9 cellular contexts compared by ENCODE assay signal in the genomic region with DNA sequence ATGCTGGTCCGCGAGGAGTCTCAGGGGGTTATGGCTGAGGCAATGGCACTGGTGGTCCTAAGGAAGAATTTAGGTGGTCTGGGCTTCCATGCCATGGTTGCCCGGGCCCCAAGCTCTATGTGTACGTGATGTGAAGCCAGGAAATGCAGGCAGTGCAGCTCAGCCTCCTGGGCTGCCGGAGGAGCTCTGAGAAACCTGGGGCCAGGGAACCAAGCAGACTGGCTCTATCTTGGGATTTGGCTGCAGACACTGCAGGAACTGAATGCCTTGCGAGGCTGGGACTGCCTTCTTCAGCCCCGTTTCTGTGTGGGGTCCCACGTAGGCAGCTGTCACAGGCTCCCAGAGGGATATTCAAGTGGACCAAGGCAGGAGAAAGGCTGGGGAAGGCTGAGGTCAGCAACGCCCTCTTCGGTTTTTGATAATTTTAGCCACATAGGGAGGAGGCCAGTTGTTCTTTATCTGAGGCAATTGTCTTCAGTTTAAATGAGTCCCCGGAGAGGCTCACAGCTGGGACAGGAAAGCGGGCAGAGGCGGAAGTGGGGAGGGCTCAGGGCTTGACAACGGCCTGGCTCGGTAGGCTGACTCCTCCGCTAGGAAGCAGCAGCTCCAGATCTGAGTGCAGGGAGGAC.
DNase-seq lines count a peak whose midpoint lies in the region; ATAC-seq lines count a peak whose summit lies in the region.
"Had no signal": no experiment of that assay in that cellular context is flagged by ENCODE, and none has a peak within 500 bp of the region (broad histone marks: within the 10 kb centered on the region; RNA-seq: fewer than 3 reads in every experiment).

No MANE protein-coding gene starts in this region.

- H3K36me3 Mint-ChIP-seq in activated CD8-positive, alpha-beta T cell treated with anti-CD3 and anti-CD28 coated beads, Interleukin-2, amount 10 ng/mL, durations not matched to agents 7 days and 5 days (ENCODE audit: low read depth) = no peaks in the 10 kb centered on the region

- peaks cover 0 to 12% of the 10 kb centered on the region in 2 donors for H3K4me1 ChIP-seq in esophagus (ENCODE audit: control insufficient read depth in 2 of 2, insufficient read depth in 2 of 2, low read length in 1 of 2)

- no peak overlapping the region for H3K4me3 Mint-ChIP-seq in activated CD8-positive, alpha-beta T cell treated with anti-CD3 and anti-CD28 coated beads, Interleukin-2, amount 10 ng/mL, durations not matched to agents 7 days and 5 days

- peaks cover 3% of the 10 kb centered on the region for H3K27me3 Mint-ChIP-seq in activated CD8-positive, alpha-beta T cell treated with anti-CD3 and anti-CD28 coated beads, Interleukin-2, amount 10 ng/mL, durations not matched to agents 7 days and 5 days (ENCODE audit: low read depth)

- H3K27ac ChIP-seq in esophagus (ENCODE audit: low read depth in 2 of 2, low read length in 1 of 2) = peak overlapping the region; percentile 27 to 74
- H3K27ac ChIP-seq: 22Rv1 had no signal

- no peaks in the 10 kb centered on the region for H3K27me3 ChIP-seq in esophagus (ENCODE audit: control insufficient read depth in 1 of 2, insufficient read depth in 2 of 2, low read length in 2 of 2)

- DNase-seq in NCI-H146 (lab: John Stamatoyannopoulos, UW) (peak; percentile 11), NCI-H146 treated with DMSO at 0.1 percent for 48 hours (lab: John Stamatoyannopoulos, UW; ENCODE audit: unreplicated experiment) (no peak), posterior vena cava (ENCODE audit: low spot score) (peak; percentile 60), SHP77 treated with DMSO at 0.1 percent for 48 hours (lab: John Stamatoyannopoulos, UW) (no peak), HT-29 (ENCODE audit: low spot score) (no peak)
- DNase-seq in activated CD8-positive, alpha-beta T cell treated with anti-CD3 and anti-CD28 coated beads, Interleukin-2, amount 10 ng/mL, durations not matched to agents 7 days and 5 days = no peak

- WGBS in esophagus, 2 donors = 69% methylated on average over 16 of the region's 16 CpGs

- intact Hi-C loops in posterior vena cava (cut with DNase I) = no loop called here

- H3K9me3 ChIP-seq in esophagus (ENCODE audit: control insufficient read depth in 2 of 2, insufficient read depth in 1 of 2, low read depth in 1 of 2, low read length in 1 of 2) = no peaks in the 10 kb centered on the region

- no peaks in the 10 kb centered on the region for H3K9me3 Mint-ChIP-seq in activated CD8-positive, alpha-beta T cell treated with anti-CD3 and anti-CD28 coated beads, Interleukin-2, amount 10 ng/mL, durations not matched to agents 7 days and 5 days (ENCODE audit: insufficient read depth)

- POLR2A ChIA-PET in activated CD8-positive, alpha-beta T cell treated with anti-CD3 and anti-CD28 coated beads, Interleukin-2, amount 10 ng/mL, durations not matched to agents 7 days and 5 days (lab: Charles Lee) = no interaction called here

- peak; percentile 73 for ATAC-seq in HG03196 (IDR thresholded peaks at IDR 0.05; ENCODE audit: unreplicated experiment)
- ATAC-seq in activated CD8-positive, alpha-beta T cell treated with anti-CD3 and anti-CD28 coated beads, Interleukin-2, amount 10 ng/mL, durations not matched to agents 7 days and 5 days = no peak

- H3K4me1 Mint-ChIP-seq in activated CD8-positive, alpha-beta T cell treated with anti-CD3 and anti-CD28 coated beads, Interleukin-2, amount 10 ng/mL, durations not matched to agents 7 days and 5 days (ENCODE audit: low read depth) = no peaks in the 10 kb centered on the region

- CTCF ChIA-PET in activated CD8-positive, alpha-beta T cell treated with anti-CD3 and anti-CD28 coated beads, Interleukin-2, amount 10 ng/mL, durations not matched to agents 7 days and 5 days (lab: Charles Lee) = no interaction called here

- no peaks in the 10 kb centered on the region for H3K36me3 ChIP-seq in esophagus (ENCODE audit: control insufficient read depth in 2 of 2, insufficient read depth in 2 of 2, low read length in 1 of 2)

- H3K27ac Mint-ChIP-seq in activated CD8-positive, alpha-beta T cell treated with anti-CD3 and anti-CD28 coated beads, Interleukin-2, amount 10 ng/mL, durations not matched to agents 7 days and 5 days = no peak overlapping the region

- H3K4me3 ChIP-seq in esophagus (ENCODE audit: low read depth in 1 of 2, low read length in 2 of 2) = no peak overlapping the region

Comparison
In these comparisons a context has a peak if more than half of its experiments do, and no peak if none do; other contexts are left out.
1. DNase-seq: peak in NCI-H146 (single experiment) and posterior vena cava (single experiment); none in NCI-H146 treated with DMSO at 0.1 percent for 48 hours (single experiment), SHP77 treated with DMSO at 0.1 percent for 48 hours (single experiment), HT-29 (single experiment) and activated CD8-positive, alpha-beta T cell treated with anti-CD3 and anti-CD28 coated beads, Interleukin-2, amount 10 ng/mL, durations not matched to agents 7 days and 5 days (single experiment).